ENCODE assay signal across 12 cellular contexts in genomic region chr17:28563475-28563874, GRCh38. TPM values are rescaled to one million over a fixed set of nuclear protein-coding genes. Genes with fewer than 3 reads are reported as not detected.
DNase-seq lines count a peak whose midpoint lies in the region; ATAC-seq and TF ChIP-seq lines count a peak whose summit lies in the region.
"Had no signal": no experiment of that assay in that cellular context is flagged by ENCODE, and none has a peak within 500 bp of the region (broad histone marks: within the 10 kb centered on the region; RNA-seq: fewer than 3 reads in every experiment).

No MANE protein-coding gene starts in this region.

- peaks cover 48% of the 10 kb centered on the region for H3K36me3 Mint-ChIP-seq in activated CD4-positive, alpha-beta T cell treated with anti-CD3 and anti-CD28 coated beads, Interleukin-2, amount 10 ng/mL, durations not matched to agents 24 days and 14 days (ENCODE audit: low read depth)

- CTCF ChIA-PET in AG04449 (lab: Yijun Ruan, JAX), result interaction anchor here (1.0 kb wide), 1 partner anchor 29 kb away, joined by 6 read pairs; no protein-coding TSS in a partner anchor

- no peaks in the 10 kb centered on the region for H3K9me3 Mint-ChIP-seq in activated CD4-positive, alpha-beta T cell treated with anti-CD3 and anti-CD28 coated beads, Interleukin-2, amount 10 ng/mL, durations not matched to agents 24 days and 14 days
- H3K9me3 Mint-ChIP-seq: activated naive CD4-positive, alpha-beta T cell treated with anti-CD3 and anti-CD28 coated beads for 36 hours; T-helper 2 cell treated with Interferon-gamma antibody and Interleukin-4, amounts not matched to agents 5 μg/mL and 100 μg/mL, for 36 hours had no signal

- DNase-seq in AG04449 (ENCODE audit: low read depth, low spot score), result peak; percentile 23
- DNase-seq in HS-27A (ENCODE audit: low read depth), result peak; percentile 55
- DNase-seq in cardiac fibroblast (ENCODE audit: low read depth in 2 of 2), result peak; percentile 51 to 70
- no peak for DNase-seq in left lobe of liver (ENCODE audit: low spot score)
- no peak for DNase-seq in activated CD4-positive, alpha-beta T cell treated with anti-CD3 and anti-CD28 coated beads, Interleukin-2, amount 10 ng/mL, durations not matched to agents 24 days and 14 days
- no peak for DNase-seq in cerebellar nuclear complex (lab: John Stamatoyannopoulos, UW)
- no peak for DNase-seq in NCI-H526 treated with DMSO at 0.1 percent for 48 hours (lab: John Stamatoyannopoulos, UW)
- DNase-seq: activated CD8-positive, alpha-beta memory T cell treated with anti-CD3 and anti-CD28 coated beads for 24 hours; activated naive CD4-positive, alpha-beta T cell treated with anti-CD3 and anti-CD28 coated beads for 36 hours; stimulated activated CD4-positive, alpha-beta T cell treated with anti-CD3 and anti-CD28 coated beads, Interleukin-15, amount 100 ng/mL, for 24 hours had no signal

- H3K4me3 ChIP-seq in AG04449 (ENCODE audit: low read depth, low read length) (no peak overlapping the region), cardiac fibroblast (replicated peaks in 1 of 2; ENCODE audit: low read depth in 2 of 2, low read length in 2 of 2) (no peak overlapping the region)

- no peaks in the 10 kb centered on the region for H3K27me3 Mint-ChIP-seq in activated CD4-positive, alpha-beta T cell treated with anti-CD3 and anti-CD28 coated beads, Interleukin-2, amount 10 ng/mL, durations not matched to agents 24 days and 14 days

- POLR2A ChIA-PET in AG04449 (lab: Yijun Ruan, JAX), result no interaction called here

- intact Hi-C loops in activated CD4-positive, alpha-beta T cell treated with anti-CD3 and anti-CD28 coated beads, Interleukin-2, amount 10 ng/mL, durations not matched to agents 24 days and 14 days (cut with micrococcal nuclease), result no loop called here

- H3K4me1 Mint-ChIP-seq in activated CD4-positive, alpha-beta T cell treated with anti-CD3 and anti-CD28 coated beads, Interleukin-2, amount 10 ng/mL, durations not matched to agents 24 days and 14 days, result peaks cover 16% of the 10 kb centered on the region

- no peak overlapping the region for H3K27ac Mint-ChIP-seq in activated CD4-positive, alpha-beta T cell treated with anti-CD3 and anti-CD28 coated beads, Interleukin-2, amount 10 ng/mL, durations not matched to agents 24 days and 14 days
- H3K27ac Mint-ChIP-seq: activated naive CD4-positive, alpha-beta T cell treated with anti-CD3 and anti-CD28 coated beads for 36 hours; T-helper 2 cell treated with Interferon-gamma antibody and Interleukin-4, amounts not matched to agents 5 μg/mL and 100 μg/mL, for 36 hours had no signal

- TF ChIP-seq CTCF in AG04449 (IDR thresholded peaks at IDR 0.05; ENCODE audit: insufficient read depth, low read length, missing control alignments) (no peak), cardiac fibroblast (IDR thresholded peaks at IDR 0.05; ENCODE audit: low read depth, low read length) (no peak)

- peak; percentile 24 for ATAC-seq in left lobe of liver
- ATAC-seq in GM19397 (IDR thresholded peaks at IDR 0.05; ENCODE audit: unreplicated experiment), result no peak

- H3K4me3 Mint-ChIP-seq in activated CD4-positive, alpha-beta T cell treated with anti-CD3 and anti-CD28 coated beads, Interleukin-2, amount 10 ng/mL, durations not matched to agents 24 days and 14 days, result no peak overlapping the region
- H3K4me3 Mint-ChIP-seq: activated naive CD4-positive, alpha-beta T cell treated with anti-CD3 and anti-CD28 coated beads for 36 hours; T-helper 2 cell treated with Interferon-gamma antibody and Interleukin-4, amounts not matched to agents 5 μg/mL and 100 μg/mL, for 36 hours had no signal

RNA-seq across cellular contexts. Expression of gene PIGS, which starts 7.8 kb away (rescaled TPM):
- 10.1 TPM for total RNA-seq in left lobe of liver
- total RNA-seq in activated CD4-positive, alpha-beta T cell treated with anti-CD3 and anti-CD28 coated beads, Interleukin-2, amount 10 ng/mL, durations not matched to agents 24 days and 14 days, result 65.8 and 70.9 TPM in 2 replicates

RNA-seq across cellular contexts. Expression of gene UNC119, which starts 11.1 kb away (rescaled TPM):
- total RNA-seq in left lobe of liver, result 14.3 TPM
- 59.8 and 60.2 TPM in 2 replicates for total RNA-seq in activated CD4-positive, alpha-beta T cell treated with anti-CD3 and anti-CD28 coated beads, Interleukin-2, amount 10 ng/mL, durations not matched to agents 24 days and 14 days

RNA-seq across cellular contexts. Expression of gene ALDOC, which starts 13.2 kb away (rescaled TPM):
- 46.8 TPM for total RNA-seq in left lobe of liver
- 70.2 and 72.9 TPM in 2 replicates for total RNA-seq in activated CD4-positive, alpha-beta T cell treated with anti-CD3 and anti-CD28 coated beads, Interleukin-2, amount 10 ng/mL, durations not matched to agents 24 days and 14 days

RNA-seq across cellular contexts. Expression of gene SPAG5, which starts 35.4 kb away (rescaled TPM):
- 8.8 TPM for total RNA-seq in left lobe of liver
- 89.6 and 91.3 TPM in 2 replicates for total RNA-seq in activated CD4-positive, alpha-beta T cell treated with anti-CD3 and anti-CD28 coated beads, Interleukin-2, amount 10 ng/mL, durations not matched to agents 24 days and 14 days

RNA-seq across cellular contexts. Expression of gene RSKR, which starts 50.5 kb away (rescaled TPM):
- total RNA-seq in left lobe of liver, result 4.0 TPM
- 40.8 and 43.8 TPM in 2 replicates for total RNA-seq in activated CD4-positive, alpha-beta T cell treated with anti-CD3 and anti-CD28 coated beads, Interleukin-2, amount 10 ng/mL, durations not matched to agents 24 days and 14 days

Comparison
In these comparisons a context has a peak if more than half of its experiments do, and no peak if none do; other contexts are left out.
1. DNase-seq: peak in AG04449 (single experiment), HS-27A (single experiment) and cardiac fibroblast (2 of 2); none in left lobe of liver (single experiment), activated CD4-positive, alpha-beta T cell treated with anti-CD3 and anti-CD28 coated beads, Interleukin-2, amount 10 ng/mL, durations not matched to agents 24 days and 14 days (single experiment), cerebellar nuclear complex (0 of 2) and NCI-H526 treated with DMSO at 0.1 percent for 48 hours (single experiment).